Comparison of ENCODE assay signal across 1 cellular context in the genomic region with DNA sequence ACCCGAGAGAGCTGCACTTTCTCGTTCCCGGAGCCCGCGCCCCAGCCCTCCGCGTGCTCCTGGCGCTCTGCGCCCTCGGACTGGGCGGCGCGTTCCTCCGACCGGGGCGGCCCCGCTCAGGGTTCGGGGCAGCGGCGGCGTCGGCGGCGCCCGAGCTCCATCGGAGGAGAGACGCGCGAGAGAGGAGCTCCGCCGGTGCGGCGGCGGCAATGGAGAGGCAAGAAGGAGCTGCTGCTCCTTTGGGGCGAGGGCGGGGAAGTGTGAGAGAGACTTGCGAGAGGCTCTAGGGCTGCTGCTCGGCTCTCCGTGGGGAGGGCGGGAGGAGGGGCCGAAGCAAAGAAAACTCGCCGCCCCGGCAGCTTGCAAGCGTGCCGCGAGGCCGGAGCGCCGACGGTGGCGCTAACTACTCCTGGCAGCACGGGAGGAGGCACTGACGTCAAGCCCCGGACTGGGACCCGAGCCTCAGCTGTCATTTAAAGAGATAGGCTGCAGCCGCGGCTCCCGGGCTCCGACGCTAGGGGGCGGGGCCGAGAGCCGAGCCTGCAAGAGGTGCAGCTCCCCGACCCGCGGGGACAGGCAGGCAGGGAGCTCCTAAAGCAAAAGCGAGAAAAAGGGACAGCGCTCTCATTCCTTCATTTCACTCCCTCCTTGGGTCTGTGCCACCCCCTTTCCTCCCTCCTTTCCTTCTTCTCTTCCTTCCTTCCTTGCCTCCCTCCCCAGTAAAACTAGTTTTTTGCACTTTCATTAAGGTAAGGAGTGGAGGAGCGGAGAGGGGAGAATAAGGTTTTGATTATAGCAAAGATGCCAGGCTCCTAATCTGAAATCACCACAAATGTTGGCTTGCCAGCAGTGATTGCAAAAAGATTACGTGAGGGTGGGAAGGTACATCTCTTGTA.
A peak's percentile ranks its signal among the peaks of the same experiment; 100 is the strongest.
TF ChIP-seq lines count a peak whose summit lies in the region.

A gene (minus strand): TSS at position 262 of the 896 bp plus-strand sequence.

TF ChIP-seq in HEK293, 187 proteins besides CTCF, POLR2A, EP300 and RAD21 (continued from another document and continues in another):
- TF ChIP-seq, protein P1, sequence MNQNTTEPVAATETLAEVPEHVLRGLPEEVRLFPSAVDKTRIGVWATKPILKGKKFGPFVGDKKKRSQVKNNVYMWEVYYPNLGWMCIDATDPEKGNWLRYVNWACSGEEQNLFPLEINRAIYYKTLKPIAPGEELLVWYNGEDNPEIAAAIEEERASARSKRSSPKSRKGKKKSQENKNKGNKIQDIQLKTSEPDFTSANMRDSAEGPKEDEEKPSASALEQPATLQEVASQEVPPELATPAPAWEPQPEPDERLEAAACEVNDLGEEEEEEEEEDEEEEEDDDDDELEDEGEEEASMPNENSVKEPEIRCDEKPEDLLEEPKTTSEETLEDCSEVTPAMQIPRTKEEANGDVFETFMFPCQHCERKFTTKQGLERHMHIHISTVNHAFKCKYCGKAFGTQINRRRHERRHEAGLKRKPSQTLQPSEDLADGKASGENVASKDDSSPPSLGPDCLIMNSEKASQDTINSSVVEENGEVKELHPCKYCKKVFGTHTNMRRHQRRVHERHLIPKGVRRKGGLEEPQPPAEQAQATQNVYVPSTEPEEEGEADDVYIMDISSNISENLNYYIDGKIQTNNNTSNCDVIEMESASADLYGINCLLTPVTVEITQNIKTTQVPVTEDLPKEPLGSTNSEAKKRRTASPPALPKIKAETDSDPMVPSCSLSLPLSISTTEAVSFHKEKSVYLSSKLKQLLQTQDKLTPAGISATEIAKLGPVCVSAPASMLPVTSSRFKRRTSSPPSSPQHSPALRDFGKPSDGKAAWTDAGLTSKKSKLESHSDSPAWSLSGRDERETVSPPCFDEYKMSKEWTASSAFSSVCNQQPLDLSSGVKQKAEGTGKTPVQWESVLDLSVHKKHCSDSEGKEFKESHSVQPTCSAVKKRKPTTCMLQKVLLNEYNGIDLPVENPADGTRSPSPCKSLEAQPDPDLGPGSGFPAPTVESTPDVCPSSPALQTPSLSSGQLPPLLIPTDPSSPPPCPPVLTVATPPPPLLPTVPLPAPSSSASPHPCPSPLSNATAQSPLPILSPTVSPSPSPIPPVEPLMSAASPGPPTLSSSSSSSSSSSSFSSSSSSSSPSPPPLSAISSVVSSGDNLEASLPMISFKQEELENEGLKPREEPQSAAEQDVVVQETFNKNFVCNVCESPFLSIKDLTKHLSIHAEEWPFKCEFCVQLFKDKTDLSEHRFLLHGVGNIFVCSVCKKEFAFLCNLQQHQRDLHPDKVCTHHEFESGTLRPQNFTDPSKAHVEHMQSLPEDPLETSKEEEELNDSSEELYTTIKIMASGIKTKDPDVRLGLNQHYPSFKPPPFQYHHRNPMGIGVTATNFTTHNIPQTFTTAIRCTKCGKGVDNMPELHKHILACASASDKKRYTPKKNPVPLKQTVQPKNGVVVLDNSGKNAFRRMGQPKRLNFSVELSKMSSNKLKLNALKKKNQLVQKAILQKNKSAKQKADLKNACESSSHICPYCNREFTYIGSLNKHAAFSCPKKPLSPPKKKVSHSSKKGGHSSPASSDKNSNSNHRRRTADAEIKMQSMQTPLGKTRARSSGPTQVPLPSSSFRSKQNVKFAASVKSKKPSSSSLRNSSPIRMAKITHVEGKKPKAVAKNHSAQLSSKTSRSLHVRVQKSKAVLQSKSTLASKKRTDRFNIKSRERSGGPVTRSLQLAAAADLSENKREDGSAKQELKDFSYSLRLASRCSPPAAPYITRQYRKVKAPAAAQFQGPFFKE (tag by site-specific recombination; IDR thresholded peaks at IDR 0.05; ENCODE audit: borderline replicate concordance), result no peak
- TF ChIP-seq ZNF776 (tag by site-specific recombination; IDR thresholded peaks at IDR 0.05; ENCODE audit: borderline replicate concordance) (no peak), PRDM1 (tag by site-specific recombination; IDR thresholded peaks at IDR 0.05) (peak; percentile 89), HOXD13 (CRISPR knock-in tag; IDR thresholded peaks at IDR 0.05; ENCODE audit: borderline replicate concordance) (no peak), GLI4 (tag by site-specific recombination; IDR thresholded peaks at IDR 0.05) (no peak), ZNF324 (tag by site-specific recombination; IDR thresholded peaks at IDR 0.05) (no peak), ZNF791 (tag by site-specific recombination; IDR thresholded peaks at IDR 0.05) (no peak), ZBTB21 (tag by site-specific recombination; IDR thresholded peaks at IDR 0.05) (peak; percentile 40), ZNF146 (tag by site-specific recombination; IDR thresholded peaks at IDR 0.05) (no peak), GLIS1 (tag by site-specific recombination; IDR thresholded peaks at IDR 0.05) (no peak), ZNF423 (tag by site-specific recombination; IDR thresholded peaks at IDR 0.05) (no peak), KLF9 (tag by site-specific recombination; IDR thresholded peaks at IDR 0.05; ENCODE audit: low read depth) (peak; percentile 37; the same call in 1 of the 2 replicates), ZNF248 (tag by site-specific recombination; IDR thresholded peaks at IDR 0.05) (no peak), ZNF335 (tag by site-specific recombination; conservative IDR thresholded peaks at IDR 0.05) (peak; percentile 66), ZNF394 (tag by site-specific recombination; IDR thresholded peaks at IDR 0.05; ENCODE audit: borderline replicate concordance) (no peak), ZNF76 (tag by site-specific recombination; IDR thresholded peaks at IDR 0.05; ENCODE audit: borderline replicate concordance, low read depth) (no peak), ZNF560 (tag by site-specific recombination; IDR thresholded peaks at IDR 0.05; ENCODE audit: borderline replicate concordance) (no peak), ZNF585B (tag by site-specific recombination; IDR thresholded peaks at IDR 0.05) (no peak), ZNF654 (tag by site-specific recombination; IDR thresholded peaks at IDR 0.05; ENCODE audit: low read depth) (no peak), ZSCAN16 (tag by site-specific recombination; IDR thresholded peaks at IDR 0.05) (no peak), ZFP69B (tag by site-specific recombination; IDR thresholded peaks at IDR 0.05) (no peak), ZNF114 (tag by site-specific recombination; IDR thresholded peaks at IDR 0.05) (no peak), WT1 (tag by site-specific recombination; IDR thresholded peaks at IDR 0.05) (no peak), BCL11B (tag by site-specific recombination; IDR thresholded peaks at IDR 0.05; ENCODE audit: low read depth) (no peak), KLF8 (tag by site-specific recombination; IDR thresholded peaks at IDR 0.05) (peak; percentile 27; the same call in 1 of the 2 replicates), MYNN (tag by site-specific recombination; IDR thresholded peaks at IDR 0.05; ENCODE audit: borderline replicate concordance) (peak; percentile 81), ZNF747 (tag by site-specific recombination; IDR thresholded peaks at IDR 0.05) (no peak), ZFP3 (tag by site-specific recombination; IDR thresholded peaks at IDR 0.05; ENCODE audit: low read depth) (no peak), ZNF23 (tag by site-specific recombination; IDR thresholded peaks at IDR 0.05; ENCODE audit: borderline replicate concordance) (no peak), ZNF341 (tag by site-specific recombination; IDR thresholded peaks at IDR 0.05; ENCODE audit: low read depth) (no peak), GFI1B (tag by site-specific recombination; IDR thresholded peaks at IDR 0.05) (no peak), ZNF510 (tag by site-specific recombination; IDR thresholded peaks at IDR 0.05; ENCODE audit: insufficient replicate concordance) (no peak), ZNF19 (tag by site-specific recombination; IDR thresholded peaks at IDR 0.05; ENCODE audit: low read depth) (no peak)
- TF ChIP-seq, protein P2, sequence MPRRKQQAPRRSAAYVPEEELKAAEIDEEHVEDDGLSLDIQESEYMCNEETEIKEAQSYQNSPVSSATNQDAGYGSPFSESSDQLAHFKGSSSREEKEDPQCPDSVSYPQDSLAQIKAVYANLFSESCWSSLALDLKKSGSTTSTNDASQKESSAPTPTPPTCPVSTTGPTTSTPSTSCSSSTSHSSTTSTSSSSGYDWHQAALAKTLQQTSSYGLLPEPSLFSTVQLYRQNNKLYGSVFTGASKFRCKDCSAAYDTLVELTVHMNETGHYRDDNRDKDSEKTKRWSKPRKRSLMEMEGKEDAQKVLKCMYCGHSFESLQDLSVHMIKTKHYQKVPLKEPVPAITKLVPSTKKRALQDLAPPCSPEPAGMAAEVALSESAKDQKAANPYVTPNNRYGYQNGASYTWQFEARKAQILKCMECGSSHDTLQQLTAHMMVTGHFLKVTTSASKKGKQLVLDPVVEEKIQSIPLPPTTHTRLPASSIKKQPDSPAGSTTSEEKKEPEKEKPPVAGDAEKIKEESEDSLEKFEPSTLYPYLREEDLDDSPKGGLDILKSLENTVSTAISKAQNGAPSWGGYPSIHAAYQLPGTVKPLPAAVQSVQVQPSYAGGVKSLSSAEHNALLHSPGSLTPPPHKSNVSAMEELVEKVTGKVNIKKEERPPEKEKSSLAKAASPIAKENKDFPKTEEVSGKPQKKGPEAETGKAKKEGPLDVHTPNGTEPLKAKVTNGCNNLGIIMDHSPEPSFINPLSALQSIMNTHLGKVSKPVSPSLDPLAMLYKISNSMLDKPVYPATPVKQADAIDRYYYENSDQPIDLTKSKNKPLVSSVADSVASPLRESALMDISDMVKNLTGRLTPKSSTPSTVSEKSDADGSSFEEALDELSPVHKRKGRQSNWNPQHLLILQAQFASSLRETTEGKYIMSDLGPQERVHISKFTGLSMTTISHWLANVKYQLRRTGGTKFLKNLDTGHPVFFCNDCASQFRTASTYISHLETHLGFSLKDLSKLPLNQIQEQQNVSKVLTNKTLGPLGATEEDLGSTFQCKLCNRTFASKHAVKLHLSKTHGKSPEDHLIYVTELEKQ (tag by site-specific recombination; IDR thresholded peaks at IDR 0.05; ENCODE audit: borderline replicate concordance), result no peak
- TF ChIP-seq, protein P3, sequence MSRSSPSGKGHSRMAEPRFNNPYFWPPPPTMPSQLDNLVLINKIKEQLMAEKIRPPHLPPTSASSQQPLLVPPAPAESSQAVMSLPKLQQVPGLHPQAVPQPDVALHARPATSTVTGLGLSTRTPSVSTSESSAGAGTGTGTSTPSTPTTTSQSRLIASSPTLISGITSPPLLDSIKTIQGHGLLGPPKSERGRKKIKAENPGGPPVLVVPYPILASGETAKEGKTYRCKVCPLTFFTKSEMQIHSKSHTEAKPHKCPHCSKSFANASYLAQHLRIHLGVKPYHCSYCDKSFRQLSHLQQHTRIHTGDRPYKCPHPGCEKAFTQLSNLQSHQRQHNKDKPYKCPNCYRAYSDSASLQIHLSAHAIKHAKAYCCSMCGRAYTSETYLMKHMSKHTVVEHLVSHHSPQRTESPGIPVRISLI (tag by site-specific recombination; IDR thresholded peaks at IDR 0.05), result no peak
- TF ChIP-seq, protein P4, sequence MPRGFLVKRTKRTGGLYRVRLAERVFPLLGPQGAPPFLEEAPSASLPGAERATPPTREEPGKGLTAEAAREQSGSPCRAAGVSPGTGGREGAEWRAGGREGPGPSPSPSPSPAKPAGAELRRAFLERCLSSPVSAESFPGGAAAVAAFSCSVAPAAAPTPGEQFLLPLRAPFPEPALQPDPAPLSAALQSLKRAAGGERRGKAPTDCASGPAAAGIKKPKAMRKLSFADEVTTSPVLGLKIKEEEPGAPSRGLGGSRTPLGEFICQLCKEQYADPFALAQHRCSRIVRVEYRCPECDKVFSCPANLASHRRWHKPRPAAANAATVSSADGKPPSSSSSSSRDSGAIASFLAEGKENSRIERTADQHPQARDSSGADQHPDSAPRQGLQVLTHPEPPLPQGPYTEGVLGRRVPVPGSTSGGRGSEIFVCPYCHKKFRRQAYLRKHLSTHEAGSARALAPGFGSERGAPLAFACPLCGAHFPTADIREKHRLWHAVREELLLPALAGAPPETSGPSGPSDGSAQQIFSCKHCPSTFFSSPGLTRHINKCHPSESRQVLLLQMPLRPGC (tag by site-specific recombination; IDR thresholded peaks at IDR 0.05), result no peak
- TF ChIP-seq, protein P5, sequence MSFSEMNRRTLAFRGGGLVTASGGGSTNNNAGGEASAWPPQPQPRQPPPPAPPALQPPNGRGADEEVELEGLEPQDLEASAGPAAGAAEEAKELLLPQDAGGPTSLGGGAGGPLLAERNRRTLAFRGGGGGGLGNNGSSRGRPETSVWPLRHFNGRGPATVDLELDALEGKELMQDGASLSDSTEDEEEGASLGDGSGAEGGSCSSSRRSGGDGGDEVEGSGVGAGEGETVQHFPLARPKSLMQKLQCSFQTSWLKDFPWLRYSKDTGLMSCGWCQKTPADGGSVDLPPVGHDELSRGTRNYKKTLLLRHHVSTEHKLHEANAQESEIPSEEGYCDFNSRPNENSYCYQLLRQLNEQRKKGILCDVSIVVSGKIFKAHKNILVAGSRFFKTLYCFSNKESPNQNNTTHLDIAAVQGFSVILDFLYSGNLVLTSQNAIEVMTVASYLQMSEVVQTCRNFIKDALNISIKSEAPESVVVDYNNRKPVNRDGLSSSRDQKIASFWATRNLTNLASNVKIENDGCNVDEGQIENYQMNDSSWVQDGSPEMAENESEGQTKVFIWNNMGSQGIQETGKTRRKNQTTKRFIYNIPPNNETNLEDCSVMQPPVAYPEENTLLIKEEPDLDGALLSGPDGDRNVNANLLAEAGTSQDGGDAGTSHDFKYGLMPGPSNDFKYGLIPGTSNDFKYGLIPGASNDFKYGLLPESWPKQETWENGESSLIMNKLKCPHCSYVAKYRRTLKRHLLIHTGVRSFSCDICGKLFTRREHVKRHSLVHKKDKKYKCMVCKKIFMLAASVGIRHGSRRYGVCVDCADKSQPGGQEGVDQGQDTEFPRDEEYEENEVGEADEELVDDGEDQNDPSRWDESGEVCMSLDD (tag by site-specific recombination; IDR thresholded peaks at IDR 0.05), result no peak
- TF ChIP-seq, protein P6, sequence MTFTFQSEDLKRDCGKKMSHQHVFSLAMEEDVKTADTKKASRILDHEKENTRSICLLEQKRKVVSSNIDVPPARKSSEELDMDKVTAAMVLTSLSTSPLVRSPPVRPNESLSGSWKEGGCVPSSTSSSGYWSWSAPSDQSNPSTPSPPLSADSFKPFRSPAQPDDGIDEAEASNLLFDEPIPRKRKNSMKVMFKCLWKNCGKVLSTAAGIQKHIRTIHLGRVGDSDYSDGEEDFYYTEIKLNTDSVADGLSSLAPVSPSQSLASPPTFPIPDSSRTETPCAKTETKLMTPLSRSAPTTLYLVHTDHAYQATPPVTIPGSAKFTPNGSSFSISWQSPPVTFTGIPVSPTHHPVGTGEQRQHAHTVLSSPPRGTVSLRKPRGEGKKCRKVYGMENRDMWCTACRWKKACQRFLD (tag by site-specific recombination; IDR thresholded peaks at IDR 0.05), result no peak
